ENCODE assay signal across 9 cellular contexts in the genomic region with DNA sequence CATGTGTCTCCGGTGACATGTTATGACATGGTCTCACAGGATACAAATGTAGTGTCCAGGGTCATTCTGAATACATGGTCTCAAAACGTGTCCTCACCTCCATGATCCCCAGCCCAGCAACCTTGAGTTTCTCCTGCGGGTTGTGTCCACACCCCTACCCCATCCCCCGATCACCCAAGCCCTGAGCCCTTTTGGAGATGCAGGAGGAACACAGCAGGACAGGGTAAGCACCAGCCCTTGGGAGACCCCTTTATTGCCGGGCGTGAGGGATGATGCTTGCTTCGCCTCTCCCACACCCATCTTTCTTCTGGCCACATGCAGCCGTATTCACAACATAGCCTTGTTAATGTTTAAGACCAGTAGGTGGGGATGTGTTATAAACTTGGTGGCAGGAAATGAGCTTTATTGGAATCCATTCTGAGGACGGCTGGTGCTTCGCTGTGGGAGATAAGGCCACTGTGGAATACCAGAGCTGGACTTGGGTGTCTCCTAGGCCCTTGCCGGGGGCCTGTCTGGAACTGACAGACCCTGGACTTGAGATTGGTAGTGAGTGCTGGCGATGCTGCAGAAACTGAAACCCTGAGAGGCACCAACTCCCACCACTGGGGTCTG.
DNase-seq lines count a peak whose midpoint lies in the region; ATAC-seq and TF ChIP-seq lines count a peak whose summit lies in the region.
"Had no signal": no experiment of that assay in that cellular context is flagged by ENCODE, and none has a peak within 500 bp of the region (broad histone marks: within the 10 kb centered on the region; RNA-seq: fewer than 3 reads in every experiment).

No MANE protein-coding gene starts in this region.

- H3K36me3 ChIP-seq in effector memory CD4-positive, alpha-beta T cell (ENCODE audit: control insufficient read depth, insufficient read depth, low read length): no peaks in the 10 kb centered on the region

- POLR2A ChIA-PET in RWPE1 (lab: Yijun Ruan, JAX; ENCODE audit: low non-redundant PET): no interaction called here

- H3K27ac ChIP-seq in RWPE1: no peak overlapping the region
- H3K27ac ChIP-seq in effector memory CD4-positive, alpha-beta T cell (ENCODE audit: insufficient read depth, low read length, poor library complexity, severe bottlenecking): no peak overlapping the region

- CTCF ChIA-PET in RWPE1 (lab: Yijun Ruan, JAX): interaction anchor here (0.6 to 1.8 kb wide), 5 partner anchors 9 to 852 kb away, joined by 3 to 6 read pairs (median 3); no protein-coding TSS in a partner anchor

- H3K27me3 ChIP-seq in effector memory CD4-positive, alpha-beta T cell (replicated peaks; ENCODE audit: control insufficient read depth, insufficient read depth, low read length, poor library complexity, severe bottlenecking): peaks cover 34% of the 10 kb centered on the region

- DNase-seq in AG20443 (ENCODE audit: low spot score): peak; percentile 36
- peak; percentile 7 for DNase-seq in HCEC 1CT
- peak; percentile 34 for DNase-seq in RWPE1 (ENCODE audit: low spot score)
- peak; percentile 46 for DNase-seq in iPS-NIHi7 (ENCODE audit: extremely low spot score)
- no peak for DNase-seq in NCI-H2081 treated with DMSO at 0.1 percent for 48 hours (lab: John Stamatoyannopoulos, UW)
- DNase-seq in effector memory CD4-positive, alpha-beta T cell: no peak
- DNase-seq: activated T-cell treated with anti-CD3 and anti-CD28 coated beads, Interleukin-2, amount 50 U/mL, for 72 hours had no signal

- no peak for TF ChIP-seq CTCF in RWPE1 (conservative IDR thresholded peaks at IDR 0.05; ENCODE audit: low read depth)

- no peak for ATAC-seq in GM19328 (IDR thresholded peaks at IDR 0.05; ENCODE audit: unreplicated experiment)
- ATAC-seq in HG03108 (IDR thresholded peaks at IDR 0.05; ENCODE audit: unreplicated experiment): no peak

- H3K4me3 ChIP-seq in effector memory CD4-positive, alpha-beta T cell (ENCODE audit: insufficient read depth, low read depth, low read length, poor library complexity, severe bottlenecking): no peak overlapping the region

- peaks cover 16% of the 10 kb centered on the region for H3K4me1 ChIP-seq in effector memory CD4-positive, alpha-beta T cell (ENCODE audit: control insufficient read depth, insufficient read depth, low read length, poor library complexity, severe bottlenecking)

- no peaks in the 10 kb centered on the region for H3K9me3 ChIP-seq in effector memory CD4-positive, alpha-beta T cell (ENCODE audit: control insufficient read depth, low read length)

Comparison
In these comparisons a context has a peak if more than half of its experiments do, and no peak if none do; other contexts are left out.
1. DNase-seq: peak in AG20443 (single experiment), HCEC 1CT (single experiment), RWPE1 (single experiment) and iPS-NIHi7 (single experiment); none in NCI-H2081 treated with DMSO at 0.1 percent for 48 hours (single experiment) and effector memory CD4-positive, alpha-beta T cell (0 of 3).